20 cellular contexts compared by ENCODE assay signal in the genomic region with DNA sequence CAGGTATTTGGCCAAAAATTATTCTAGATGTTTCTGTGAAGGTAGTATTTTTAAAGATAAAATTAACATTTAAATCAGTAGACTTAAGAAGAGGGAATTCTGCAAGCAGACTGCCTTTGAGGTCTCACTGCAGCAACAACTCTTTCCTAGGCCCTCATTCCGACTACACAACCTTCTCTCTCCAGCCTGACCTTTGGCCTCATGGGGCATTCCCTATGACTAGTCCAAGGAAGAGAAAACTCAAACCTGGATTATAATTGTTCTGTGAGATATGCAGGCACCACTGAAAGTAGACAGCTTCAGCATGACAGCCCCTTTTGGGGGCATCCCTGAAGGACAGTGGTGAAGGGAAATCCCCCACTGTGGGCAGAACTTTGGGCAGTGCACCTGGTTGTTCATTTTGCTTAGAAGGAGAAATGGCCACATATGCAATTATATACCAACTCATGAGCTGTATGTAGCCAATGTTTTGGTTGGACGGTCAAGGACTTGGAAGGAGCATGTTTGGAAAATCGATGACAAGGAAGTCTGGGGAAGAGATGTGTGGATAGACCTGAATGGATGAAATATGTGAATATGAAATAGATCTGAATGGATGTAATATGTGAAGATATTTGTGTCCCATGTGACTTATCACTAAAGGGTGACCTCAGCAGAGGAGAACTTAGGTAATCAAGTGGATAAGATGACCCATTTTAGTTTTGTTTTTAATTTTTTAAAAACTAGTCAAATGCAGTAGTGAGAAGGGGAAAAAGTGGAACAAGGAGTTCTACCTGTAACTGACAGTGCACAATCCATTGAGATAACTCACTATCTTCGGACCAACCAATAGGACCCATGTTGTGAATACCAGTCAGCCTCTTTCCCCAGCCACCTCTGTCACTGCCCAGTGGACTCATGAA.
A peak's percentile ranks its signal among the peaks of the same experiment; 100 is the strongest.
DNase-seq lines count a peak whose midpoint lies in the region; ATAC-seq lines count a peak whose summit lies in the region.
"Had no signal": no experiment of that assay in that cellular context is flagged by ENCODE, and none has a peak within 500 bp of the region (broad histone marks: within the 10 kb centered on the region; RNA-seq: fewer than 3 reads in every experiment).

No MANE protein-coding gene starts in this region.

- H3K36me3 ChIP-seq in H7 (replicated peaks; ENCODE audit: control insufficient read depth, insufficient read depth, low read length): no peaks in the 10 kb centered on the region
- H3K36me3 ChIP-seq: brain microvascular endothelial cell, heart right ventricle had no signal

- CTCF ChIA-PET in activated CD8-positive, alpha-beta memory T cell treated with anti-CD3 and anti-CD28 coated beads, Interleukin-2, amount 10 ng/mL, durations not matched to agents 7 days and 5 days (lab: Charles Lee): no interaction called here
- CTCF ChIA-PET in T-cell (lab: Charles Lee): no interaction called here

- no peak overlapping the region for H3K27ac Mint-ChIP-seq in activated CD8-positive, alpha-beta memory T cell treated with anti-CD3 and anti-CD28 coated beads, Interleukin-2, amount 10 ng/mL, durations not matched to agents 7 days and 5 days
- H3K27ac Mint-ChIP-seq in T-cell: no peak overlapping the region
- H3K27ac Mint-ChIP-seq: activated CD4-positive, alpha-beta memory T cell treated with anti-CD3 and anti-CD28 coated beads for 36 hours; HFFc6 had no signal

- no peaks in the 10 kb centered on the region for H3K27me3 ChIP-seq in H7 (ENCODE audit: control insufficient read depth, insufficient read depth, low read length)
- H3K27me3 ChIP-seq: brain microvascular endothelial cell, dorsolateral prefrontal cortex, heart right ventricle had no signal

- H3K4me3 Mint-ChIP-seq in activated CD8-positive, alpha-beta memory T cell treated with anti-CD3 and anti-CD28 coated beads, Interleukin-2, amount 10 ng/mL, durations not matched to agents 7 days and 5 days: no peak overlapping the region
- H3K4me3 Mint-ChIP-seq in T-cell: no peak overlapping the region
- H3K4me3 Mint-ChIP-seq: activated CD4-positive, alpha-beta memory T cell treated with anti-CD3 and anti-CD28 coated beads for 36 hours; CD8-positive, alpha-beta memory T cell; HFFc6; neural crest cell had no signal

- H3K9me3 Mint-ChIP-seq in activated CD8-positive, alpha-beta memory T cell treated with anti-CD3 and anti-CD28 coated beads, Interleukin-2, amount 10 ng/mL, durations not matched to agents 7 days and 5 days (ENCODE audit: low read depth): peaks cover 1% of the 10 kb centered on the region
- peaks cover 0 to 3% (median 0%) of the 10 kb centered on the region in 3 donors for H3K9me3 Mint-ChIP-seq in T-cell
- H3K9me3 Mint-ChIP-seq: activated CD4-positive, alpha-beta memory T cell treated with anti-CD3 and anti-CD28 coated beads for 36 hours; CD8-positive, alpha-beta memory T cell; HFFc6 had no signal

- no peak for DNase-seq in activated CD8-positive, alpha-beta memory T cell treated with anti-CD3 and anti-CD28 coated beads, Interleukin-2, amount 10 ng/mL, durations not matched to agents 7 days and 5 days
- no peak for DNase-seq in activated CD8-positive, alpha-beta memory T cell treated with anti-CD3 and anti-CD28 coated beads, Interleukin-2, amount 50 U/mL, for 4 hours
- DNase-seq in HCEC 1CT (peak; percentile 9), amniotic epithelial cell (ENCODE audit: low read depth) (peak; percentile 22), H7 (no peak), T-cell (no peak)
- peak; percentile 49 for DNase-seq in stimulated activated CD8-positive, alpha-beta memory T cell treated with anti-CD3 and anti-CD28 coated beads, Interleukin-4, amount 100 ng/mL, for 48 hours
- DNase-seq: activated CD4-positive, alpha-beta memory T cell treated with anti-CD3 and anti-CD28 coated beads for 36 hours; activated gamma-delta T cell; brain microvascular endothelial cell; CD8-positive, alpha-beta memory T cell; dorsolateral prefrontal cortex; heart right ventricle; NCI-H2081 treated with DMSO at 0.1 percent for 48 hours; NCI-H524; PC-3 had no signal

- POLR2A ChIA-PET in T-cell (lab: Charles Lee): no interaction called here

- no peaks in the 10 kb centered on the region for H3K36me3 Mint-ChIP-seq in activated CD8-positive, alpha-beta memory T cell treated with anti-CD3 and anti-CD28 coated beads, Interleukin-2, amount 10 ng/mL, durations not matched to agents 7 days and 5 days
- H3K36me3 Mint-ChIP-seq in T-cell: no peaks in the 10 kb centered on the region
- H3K36me3 Mint-ChIP-seq: activated CD4-positive, alpha-beta memory T cell treated with anti-CD3 and anti-CD28 coated beads for 36 hours; CD8-positive, alpha-beta memory T cell had no signal

- ATAC-seq in activated CD8-positive, alpha-beta memory T cell treated with anti-CD3 and anti-CD28 coated beads, Interleukin-2, amount 10 ng/mL, durations not matched to agents 7 days and 5 days: peak; percentile 64
- ATAC-seq in T-cell (replicated peaks in 1 of 4) (no peak), HG02885 (IDR thresholded peaks at IDR 0.05; ENCODE audit: poor library complexity, unreplicated experiment) (no peak)
- ATAC-seq: esophagus mucosa, heart right ventricle, PC-3 had no signal

- no peaks in the 10 kb centered on the region for H3K27me3 Mint-ChIP-seq in activated CD8-positive, alpha-beta memory T cell treated with anti-CD3 and anti-CD28 coated beads, Interleukin-2, amount 10 ng/mL, durations not matched to agents 7 days and 5 days
- H3K27me3 Mint-ChIP-seq in T-cell: no peaks in the 10 kb centered on the region
- H3K27me3 Mint-ChIP-seq: activated CD4-positive, alpha-beta memory T cell treated with anti-CD3 and anti-CD28 coated beads for 36 hours; CD8-positive, alpha-beta memory T cell had no signal

- H3K4me3 ChIP-seq in H7 (ENCODE audit: insufficient read depth, low read depth, low read length): no peak overlapping the region
- H3K4me3 ChIP-seq: heart right ventricle had no signal

- H3K4me1 Mint-ChIP-seq in activated CD8-positive, alpha-beta memory T cell treated with anti-CD3 and anti-CD28 coated beads, Interleukin-2, amount 10 ng/mL, durations not matched to agents 7 days and 5 days: peaks cover 14% of the 10 kb centered on the region
- H3K4me1 Mint-ChIP-seq in T-cell: peaks cover 7 to 26% (median 13%) of the 10 kb centered on the region in 3 donors
- H3K4me1 Mint-ChIP-seq: neural crest cell had no signal

Comparison
In these comparisons a context has a peak if more than half of its experiments do, and no peak if none do; other contexts are left out.
1. DNase-seq: peak in HCEC 1CT (single experiment), amniotic epithelial cell (single experiment) and stimulated activated CD8-positive, alpha-beta memory T cell treated with anti-CD3 and anti-CD28 coated beads, Interleukin-4, amount 100 ng/mL, for 48 hours (single experiment); none in activated CD8-positive, alpha-beta memory T cell treated with anti-CD3 and anti-CD28 coated beads, Interleukin-2, amount 10 ng/mL, durations not matched to agents 7 days and 5 days (single experiment), activated CD8-positive, alpha-beta memory T cell treated with anti-CD3 and anti-CD28 coated beads, Interleukin-2, amount 50 U/mL, for 4 hours (single experiment), H7 (single experiment) and T-cell (0 of 34).